In genomic region chr17:81666092-81666341, GRCh38 we compare ENCODE assay signal across 1 cellular context.
TF ChIP-seq lines count a peak whose summit lies in the region.

No MANE protein-coding gene starts in this region.

TF ChIP-seq in GM23338, 12 proteins besides CTCF, POLR2A, EP300 and RAD21 (continued from another document):
- TF ChIP-seq REST (IDR thresholded peaks at IDR 0.05; ENCODE audit: unreplicated experiment) = no peak
- TF ChIP-seq ZNF114 (CRISPR knock-in tag; IDR thresholded peaks at IDR 0.05) = no peak
- no peak for TF ChIP-seq CREB1 (CRISPR knock-in tag; IDR thresholded peaks at IDR 0.05; ENCODE audit: low read depth)
- no peak for TF ChIP-seq NANOG (IDR thresholded peaks at IDR 0.05; ENCODE audit: borderline replicate concordance)
- TF ChIP-seq EZH2 (IDR thresholded peaks at IDR 0.05; ENCODE audit: low read depth, unreplicated experiment) = no peak
- TF ChIP-seq JUNB (IDR thresholded peaks at IDR 0.05; ENCODE audit: unreplicated experiment) = no peak
- no peak for TF ChIP-seq STAT1 (IDR thresholded peaks at IDR 0.05; ENCODE audit: unreplicated experiment)
- TF ChIP-seq ZNF462 (CRISPR knock-in tag; IDR thresholded peaks at IDR 0.05) = no peak
- no peak for TF ChIP-seq ZNF331 (CRISPR knock-in tag; IDR thresholded peaks at IDR 0.05; ENCODE audit: low read depth)
